In the genomic region with DNA sequence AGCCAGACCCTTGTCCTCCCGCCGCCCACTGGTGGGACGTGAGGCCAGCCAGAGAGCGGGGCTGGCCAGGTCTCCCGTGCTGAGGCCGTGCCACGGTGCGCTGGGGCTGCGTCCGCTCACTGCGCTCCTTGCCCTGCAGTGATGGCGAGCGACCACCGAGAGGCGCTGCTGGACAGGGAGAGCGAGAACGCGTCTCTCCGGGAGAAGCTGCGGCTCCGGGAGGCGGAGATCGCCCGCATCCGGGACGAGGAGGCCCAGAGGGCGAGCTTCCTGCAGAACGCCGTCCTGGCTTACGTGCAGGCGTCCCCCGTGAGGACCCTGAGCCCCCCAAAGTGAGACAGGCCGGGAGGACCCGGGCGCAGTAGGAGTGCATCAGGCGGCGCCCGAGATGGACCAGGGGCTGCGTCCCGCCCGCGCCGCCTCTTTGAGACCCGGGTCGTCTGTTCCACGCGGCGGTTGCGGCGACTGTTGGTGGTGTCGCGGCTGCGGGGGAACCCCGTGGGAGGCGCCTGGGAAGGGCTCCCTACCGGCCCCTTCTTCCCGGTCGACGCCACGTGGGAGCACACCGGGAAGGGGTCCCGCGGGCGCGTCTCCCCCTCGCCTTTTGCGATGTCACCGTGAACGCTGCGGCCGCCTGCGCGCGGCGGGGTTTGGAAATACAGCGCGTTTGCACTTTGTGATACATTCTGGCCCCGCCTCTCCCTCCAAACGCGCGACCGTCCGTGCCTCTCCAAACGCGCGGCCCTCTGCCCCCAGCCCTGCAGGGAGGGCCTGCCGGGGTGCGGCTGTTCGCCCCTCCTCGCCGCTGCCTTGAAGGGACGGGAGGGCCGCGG, we compare ENCODE assay signal across 8 cellular contexts. TPM values are rescaled to one million over a fixed set of nuclear protein-coding genes. Genes with fewer than 3 reads are reported as not detected.
DNase-seq lines count a peak whose midpoint lies in the region; ATAC-seq and TF ChIP-seq lines count a peak whose summit lies in the region.

No MANE protein-coding gene starts in this region.

- no TSS peak for BruUV-seq in HCT116 (replicated peaks; lab: Mats Ljungman, UMichigan)

- peak; percentile 97 for TF ChIP-seq CTCF in CD4-positive, alpha-beta T cell (IDR thresholded peaks at IDR 0.05)
- TF ChIP-seq CTCF in HCT116 (IDR thresholded peaks at IDR 0.05 in 2 of 3, conservative IDR thresholded peaks at IDR 0.05 in 1 of 3; ENCODE audit: borderline replicate concordance in 1 of 3, insufficient read depth in 1 of 3, low read depth in 2 of 3, low read length in 2 of 3), result peak; percentile 53 to 94 (median 76)
- peak; percentile 97 for TF ChIP-seq CTCF in liver (IDR thresholded peaks at IDR 0.05; ENCODE audit: low read depth, low read length, missing input control)

- ATAC-seq in CD4-positive, alpha-beta T cell (ENCODE audit: poor library complexity), result peak; percentile 85
- ATAC-seq in HCT116, result peak; percentile 63
- ATAC-seq in GM18870 (IDR thresholded peaks at IDR 0.05; ENCODE audit: unreplicated experiment), result no peak

- RAD21 ChIA-PET in HCT116 (lab: Charles Lee; ENCODE audit: low non-redundant PET in 1 of 2, low total read pairs in 2 of 2, uncharacterized antibody in 2 of 2, unreplicated experiment in 2 of 2), result interaction anchor here (0.5 to 0.9 kb wide), 4 partner anchors 10 to 76 kb away, joined by 3 to 4 read pairs (median 3); no protein-coding TSS in a partner anchor

- TF ChIP-seq POLR2A in HCT116 (IDR thresholded peaks at IDR 0.05; ENCODE audit: borderline replicate concordance, extremely low read depth, insufficient read depth, insufficient read length), result no peak

- no peaks in the 10 kb centered on the region for H4K20me1 ChIP-seq in HCT116 (ENCODE audit: insufficient read depth)

- no peak overlapping the region for H3K27ac ChIP-seq in CD4-positive, alpha-beta T cell (ENCODE audit: low read depth, low read length)
- H3K27ac ChIP-seq in HCT116 (ENCODE audit: low read depth, low read length) (peak overlapping the region; percentile 93), liver (ENCODE audit: low read depth in 1 of 2, low read length in 2 of 2) (peak overlapping the region; percentile 74 to 76)

- H3K9me3 Mint-ChIP-seq in CD4-positive, alpha-beta T cell, result no peaks in the 10 kb centered on the region
- H3K9me3 Mint-ChIP-seq in activated CD4-positive, alpha-beta T cell treated with anti-CD3 and anti-CD28 coated beads, Interleukin-2, amount 10 ng/mL, durations not matched to agents 7 days and 5 days, result no peaks in the 10 kb centered on the region
- no peaks in the 10 kb centered on the region for H3K9me3 Mint-ChIP-seq in dendritic cell treated with granulocyte-macrophage colony-stimulating factor and Interleukin-4, amounts not matched to agents 40 ng/mL and 50 ng/mL, for 4 days

- H3K79me2 ChIP-seq in HCT116 (ENCODE audit: insufficient read depth, low read length), result peaks cover 14% of the 10 kb centered on the region; the same call in 1 of the 2 replicates

- H3K36me3 Mint-ChIP-seq in CD4-positive, alpha-beta T cell (ENCODE audit: low read depth), result peaks cover 8% of the 10 kb centered on the region
- peaks cover 22% of the 10 kb centered on the region for H3K36me3 Mint-ChIP-seq in activated CD4-positive, alpha-beta T cell treated with anti-CD3 and anti-CD28 coated beads, Interleukin-2, amount 10 ng/mL, durations not matched to agents 7 days and 5 days (ENCODE audit: low read depth)
- peaks cover 56% of the 10 kb centered on the region for H3K36me3 Mint-ChIP-seq in dendritic cell treated with granulocyte-macrophage colony-stimulating factor and Interleukin-4, amounts not matched to agents 40 ng/mL and 50 ng/mL, for 4 days (ENCODE audit: low read depth)

- H3K4me1 ChIP-seq in HCT116 (ENCODE audit: control insufficient read depth in 1 of 2, insufficient read depth in 2 of 2, low read length in 2 of 2), result peaks cover 10 to 50% of the 10 kb centered on the region in 2 experiments; a peak in 3 of 4 replicates
- peaks cover 15 to 58% (median 37%) of the 10 kb centered on the region in 4 donors for H3K4me1 ChIP-seq in liver (ENCODE audit: control insufficient read depth in 4 of 4, insufficient read depth in 4 of 4, low read length in 3 of 4)

- H3K4me3 Mint-ChIP-seq in CD4-positive, alpha-beta T cell, result peak overlapping the region; percentile 91
- peak overlapping the region; percentile 74 for H3K4me3 Mint-ChIP-seq in activated CD4-positive, alpha-beta T cell treated with anti-CD3 and anti-CD28 coated beads, Interleukin-2, amount 10 ng/mL, durations not matched to agents 7 days and 5 days
- H3K4me3 Mint-ChIP-seq in dendritic cell treated with granulocyte-macrophage colony-stimulating factor and Interleukin-4, amounts not matched to agents 40 ng/mL and 50 ng/mL, for 4 days, result peak overlapping the region; percentile 85

- peak overlapping the region; percentile 73 for H3K9ac ChIP-seq in HCT116 (ENCODE audit: low read length)
- no peak overlapping the region for H3K9ac ChIP-seq in liver (ENCODE audit: low read depth in 1 of 2, low read length in 2 of 2)

- POLR2A ChIA-PET in CD4-positive, alpha-beta T cell (lab: Charles Lee), result interaction anchor here (0.6 to 2.5 kb wide), 20 partner anchors 8 to 1225 kb away, joined by 3 to 12 read pairs (median 4); a partner anchor contains a TSS
- POLR2A ChIA-PET in HCT116 (lab: Charles Lee), result interaction anchor here (1.0 to 1.7 kb wide), 5 partner anchors 8 to 198 kb away, joined by 3 read pairs; a partner anchor contains a TSS
- POLR2A ChIA-PET in activated CD4-positive, alpha-beta T cell treated with anti-CD3 and anti-CD28 coated beads, Interleukin-2, amount 10 ng/mL, durations not matched to agents 7 days and 5 days (lab: Charles Lee), result interaction anchor here (0.6 to 0.8 kb wide), 2 partner anchors 13 to 74 kb away, joined by 3 read pairs; no protein-coding TSS in a partner anchor

- intact Hi-C loops in CD4-positive, alpha-beta T cell (cut with DNase I, micrococcal nuclease), result loop anchor here (1.0 to 10.0 kb wide), 9 partner anchors 68 to 524 kb away; a partner anchor contains a TSS
- intact Hi-C loops in HCT116 (cut with micrococcal nuclease), result loop anchor here (1.0 to 10.0 kb wide), 6 partner anchors 7 to 384 kb away; a partner anchor contains a TSS
- intact Hi-C loops in dendritic cell treated with granulocyte-macrophage colony-stimulating factor and Interleukin-4, amounts not matched to agents 40 ng/mL and 50 ng/mL, for 4 days (cut with micrococcal nuclease), result loop anchor here (1.0 to 10.0 kb wide), 2 partner anchors 74 to 124 kb away; no protein-coding TSS in a partner anchor

- H3K36me3 ChIP-seq in HCT116 (ENCODE audit: control insufficient read depth in 1 of 2, insufficient read depth in 2 of 2, low read length in 2 of 2) (peaks cover 0 to 7% of the 10 kb centered on the region in 2 experiments; a peak in 1 of 4 replicates), liver (ENCODE audit: control insufficient read depth in 4 of 4, insufficient read depth in 3 of 4, low read depth in 1 of 4, low read length in 3 of 4) (peaks cover 0 to 5% (median 1%) of the 10 kb centered on the region in 4 donors)

- 1% methylated on average over 94 of the region's 94 CpGs for WGBS in liver

- peak; percentile 73 to 85 (median 79) for DNase-seq in CD4-positive, alpha-beta T cell
- peak; percentile 72 for DNase-seq in HCT116 (ENCODE audit: low read depth, low spot score)
- peak; percentile 47 to 87 for DNase-seq in NCI-H446 (lab: John Stamatoyannopoulos, UW)
- peak; percentile 86 for DNase-seq in activated CD4-positive, alpha-beta T cell treated with anti-CD3 and anti-CD28 coated beads, Interleukin-2, amount 10 ng/mL, durations not matched to agents 7 days and 5 days
- peak; percentile 81 to 86 for DNase-seq in stimulated activated CD4-positive, alpha-beta T cell treated with anti-CD3 and anti-CD28 coated beads, Interleukin-2, amount 100 ng/mL, for 24 hours

- TF ChIP-seq RAD21 in HCT116 (IDR thresholded peaks at IDR 0.05; ENCODE audit: low read depth) (peak; percentile 99), liver (IDR thresholded peaks at IDR 0.05) (peak; percentile 91 to 97)

- H3K4me3 ChIP-seq in HCT116 (replicated peaks in 1 of 2; ENCODE audit: low read depth in 1 of 2, low read length in 2 of 2), result peak overlapping the region; percentile 62 to 71
- peak overlapping the region in 2 of 3 donors; percentile 27 to 63 for H3K4me3 ChIP-seq in liver (ENCODE audit: low read depth in 1 of 3, low read length in 3 of 3)

- no peaks in the 10 kb centered on the region for H3K27me3 ChIP-seq in CD4-positive, alpha-beta T cell (ENCODE audit: control insufficient read depth, insufficient read depth, low read length)
- no peaks in the 10 kb centered on the region for H3K27me3 ChIP-seq in HCT116 (ENCODE audit: insufficient read depth, low read length)
- H3K27me3 ChIP-seq in liver (ENCODE audit: control insufficient read depth in 4 of 4, insufficient read depth in 4 of 4, low read length in 3 of 4), result no peaks in the 10 kb centered on the region

- H3K9me3 ChIP-seq in CD4-positive, alpha-beta T cell (ENCODE audit: control insufficient read depth, low read length), result no peaks in the 10 kb centered on the region
- H3K9me3 ChIP-seq in HCT116 (ENCODE audit: control insufficient read depth in 1 of 2, insufficient read depth in 1 of 2, low read depth in 1 of 2, low read length in 2 of 2) (no peaks in the 10 kb centered on the region), liver (ENCODE audit: control insufficient read depth in 4 of 4, low read length in 3 of 4) (no peaks in the 10 kb centered on the region)

- H3K4me2 ChIP-seq in HCT116 (ENCODE audit: low read length), result peak overlapping the region; percentile 99

- no peaks in the 10 kb centered on the region for H3K9me2 ChIP-seq in HCT116 (ENCODE audit: insufficient read depth)

- H3K4me1 Mint-ChIP-seq in CD4-positive, alpha-beta T cell (ENCODE audit: low read depth), result peaks cover 21% of the 10 kb centered on the region
- H3K4me1 Mint-ChIP-seq in activated CD4-positive, alpha-beta T cell treated with anti-CD3 and anti-CD28 coated beads, Interleukin-2, amount 10 ng/mL, durations not matched to agents 7 days and 5 days, result peaks cover 32% of the 10 kb centered on the region
- peaks cover 29% of the 10 kb centered on the region for H3K4me1 Mint-ChIP-seq in dendritic cell treated with granulocyte-macrophage colony-stimulating factor and Interleukin-4, amounts not matched to agents 40 ng/mL and 50 ng/mL, for 4 days (ENCODE audit: low read depth)

- H2AFZ ChIP-seq in HCT116 (ENCODE audit: low read depth, low read length, poor library complexity, severe bottlenecking), result no peak overlapping the region

- no peak overlapping the region for H3K27ac Mint-ChIP-seq in CD4-positive, alpha-beta T cell
- peak overlapping the region; percentile 76 for H3K27ac Mint-ChIP-seq in activated CD4-positive, alpha-beta T cell treated with anti-CD3 and anti-CD28 coated beads, Interleukin-2, amount 10 ng/mL, durations not matched to agents 7 days and 5 days
- peak overlapping the region; percentile 49 for H3K27ac Mint-ChIP-seq in dendritic cell treated with granulocyte-macrophage colony-stimulating factor and Interleukin-4, amounts not matched to agents 40 ng/mL and 50 ng/mL, for 4 days

- H3K27me3 Mint-ChIP-seq in CD4-positive, alpha-beta T cell, result no peaks in the 10 kb centered on the region
- no peaks in the 10 kb centered on the region for H3K27me3 Mint-ChIP-seq in activated CD4-positive, alpha-beta T cell treated with anti-CD3 and anti-CD28 coated beads, Interleukin-2, amount 10 ng/mL, durations not matched to agents 7 days and 5 days
- peaks cover 29% of the 10 kb centered on the region for H3K27me3 Mint-ChIP-seq in dendritic cell treated with granulocyte-macrophage colony-stimulating factor and Interleukin-4, amounts not matched to agents 40 ng/mL and 50 ng/mL, for 4 days

- CTCF ChIA-PET in CD4-positive, alpha-beta T cell (lab: Charles Lee), result interaction anchor here (0.6 to 2.6 kb wide), 39 partner anchors 10 to 617 kb away, joined by 3 to 19 read pairs (median 4); a partner anchor contains a TSS
- CTCF ChIA-PET in HCT116 (lab: Charles Lee), result interaction anchor here (0.6 to 3.0 kb wide), 28 partner anchors 9 to 748 kb away, joined by 3 to 39 read pairs (median 3); a partner anchor contains a TSS
- CTCF ChIA-PET in activated CD4-positive, alpha-beta T cell treated with anti-CD3 and anti-CD28 coated beads, Interleukin-2, amount 10 ng/mL, durations not matched to agents 7 days and 5 days (lab: Charles Lee), result interaction anchor here (0.5 to 3.0 kb wide), 64 partner anchors 8 to 795 kb away, joined by 3 to 40 read pairs (median 4); a partner anchor contains a TSS

RNA-seq across cellular contexts. Expression of a gene that starts 0.8 kb away (rescaled TPM):
- total RNA-seq in CD4-positive, alpha-beta T cell, result 1 to 10 TPM; 3.3 to 5.3 TPM
- total RNA-seq in HCT116 (2021; ENCODE audit: unreplicated experiment) (120 TPM), liver (1 to 10 TPM; 3.1 to 6.3 TPM)
- 114 and 123 TPM in 2 replicates for polyA plus RNA-seq in HCT116 (2012)
- total RNA-seq in activated CD4-positive, alpha-beta T cell treated with anti-CD3 and anti-CD28 coated beads, Interleukin-2, amount 10 ng/mL, durations not matched to agents 7 days and 5 days, result 10 to 100 TPM; 12.2 to 13.7 TPM
- polyA plus RNA-seq in liver, result 1 to 10 TPM in 1 of 2 donors, under 1 TPM in 1; 0.63 to 3.5 TPM

RNA-seq across cellular contexts. Expression of a gene that starts 6.8 kb away (rescaled TPM):
- total RNA-seq in CD4-positive, alpha-beta T cell, result 100 to 1,000 TPM; 103 to 119 TPM
- total RNA-seq in HCT116 (2021; ENCODE audit: unreplicated experiment), result 306 TPM
- polyA plus RNA-seq in HCT116 (2012), result 324 and 351 TPM in 2 replicates
- 100 to 1,000 TPM; 140 to 144 TPM for total RNA-seq in activated CD4-positive, alpha-beta T cell treated with anti-CD3 and anti-CD28 coated beads, Interleukin-2, amount 10 ng/mL, durations not matched to agents 7 days and 5 days
- total RNA-seq in liver, result 100 to 1,000 TPM in 1 of 2 donors, 10 to 100 TPM in 1; 58.6 to 504 TPM
- 1,000 to 10,000 TPM in 1 of 2 donors, 100 to 1,000 TPM in 1; 667 to 1,190 TPM for polyA plus RNA-seq in liver

RNA-seq across cellular contexts. Expression of a gene that starts 7.6 kb away (rescaled TPM):
- total RNA-seq in CD4-positive, alpha-beta T cell, result 10 to 100 TPM; 17.7 to 17.9 TPM
- total RNA-seq in HCT116 (2021; ENCODE audit: unreplicated experiment), result 40.1 TPM
- polyA plus RNA-seq in HCT116 (2012), result 17.3 and 17.4 TPM in 2 replicates
- 10 to 100 TPM; 54.5 to 68.4 TPM for total RNA-seq in activated CD4-positive, alpha-beta T cell treated with anti-CD3 and anti-CD28 coated beads, Interleukin-2, amount 10 ng/mL, durations not matched to agents 7 days and 5 days
- total RNA-seq in liver, result 10 to 100 TPM in 1 of 2 donors, 1 to 10 TPM in 1; 7.2 to 14.1 TPM
- 1 to 10 TPM; 4.0 to 6.8 TPM for polyA plus RNA-seq in liver

RNA-seq across cellular contexts. Expression of a gene that starts 8.0 kb away (rescaled TPM):
- total RNA-seq in CD4-positive, alpha-beta T cell, result 10 to 100 TPM; 14.9 to 19.6 TPM
- total RNA-seq in HCT116 (2021; ENCODE audit: unreplicated experiment), result 184 TPM
- polyA plus RNA-seq in HCT116 (2012), result 149 and 157 TPM in 2 replicates
- 10 to 100 TPM; 57.3 to 73.0 TPM for total RNA-seq in activated CD4-positive, alpha-beta T cell treated with anti-CD3 and anti-CD28 coated beads, Interleukin-2, amount 10 ng/mL, durations not matched to agents 7 days and 5 days
- total RNA-seq in liver, result 10 to 100 TPM; 22.5 to 40.6 TPM
- polyA plus RNA-seq in liver, result 10 to 100 TPM; 49.2 to 83.9 TPM

RNA-seq across cellular contexts. Expression of a gene that starts 20.9 kb away (rescaled TPM):
- 10 to 100 TPM; 28.1 to 31.2 TPM for total RNA-seq in CD4-positive, alpha-beta T cell
- 52.0 TPM for total RNA-seq in HCT116 (2021; ENCODE audit: unreplicated experiment)
- polyA plus RNA-seq in HCT116 (2012), result 53.5 and 62.2 TPM in 2 replicates
- total RNA-seq in activated CD4-positive, alpha-beta T cell treated with anti-CD3 and anti-CD28 coated beads, Interleukin-2, amount 10 ng/mL, durations not matched to agents 7 days and 5 days, result 10 to 100 TPM; 29.0 to 29.8 TPM
- 10 to 100 TPM; 15.0 to 23.7 TPM for total RNA-seq in liver
- polyA plus RNA-seq in liver, result 10 to 100 TPM; 23.2 to 36.0 TPM
